33 cellular contexts compared by ENCODE assay signal in the genomic region with DNA sequence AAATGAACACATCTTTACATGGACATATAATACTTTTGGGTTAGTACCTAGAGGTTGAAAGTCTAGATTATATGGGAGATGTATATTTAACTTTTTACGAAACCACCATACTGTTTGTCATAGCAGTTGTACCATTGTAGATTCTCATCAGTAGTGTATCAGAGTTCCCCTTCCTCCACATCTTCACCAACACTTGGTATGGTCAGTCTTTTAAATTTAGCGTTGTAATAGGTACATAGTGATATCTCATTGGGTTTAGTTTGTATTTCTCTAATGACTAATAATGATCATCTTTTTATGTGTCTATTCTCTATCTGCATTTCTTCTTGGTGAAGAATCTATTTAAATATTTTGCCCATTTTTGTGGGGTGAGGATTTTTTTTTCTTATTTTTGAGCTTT.
"Had no signal": no experiment of that assay in that cellular context is flagged by ENCODE, and none has a peak within 500 bp of the region (broad histone marks: within the 10 kb centered on the region; RNA-seq: fewer than 3 reads in every experiment).

No MANE protein-coding gene starts in this region.

- H3K4me1 Mint-ChIP-seq: activated B cell treated with CpG ODN at 0.5 μM for 24 hours; activated T-helper 17 cell treated with anti-CD3 and anti-CD28 coated beads, Interleukin-2, amount 50 U/mL, for 72 hours had no signal

- H3K4me3 ChIP-seq: adrenal gland had no signal

- H3K27me3 Mint-ChIP-seq: activated B cell treated with CpG ODN at 0.5 μM for 24 hours; activated CD4-positive, alpha-beta memory T cell treated with anti-CD3 and anti-CD28 coated beads for 36 hours; activated CD4-positive, alpha-beta T cell treated with anti-CD3 and anti-CD28 coated beads, Interleukin-2, amount 10 ng/mL, durations not matched to agents 24 days and 14 days; activated CD8-positive, alpha-beta T cell treated with anti-CD3 and anti-CD28 coated beads for 36 hours; activated naive CD8-positive, alpha-beta T cell treated with anti-CD3 and anti-CD28 coated beads for 36 hours; activated T-cell treated with anti-CD3 and anti-CD28 coated beads, Interleukin-2, amount 50 U/mL, for 24 hours; activated T-helper 17 cell treated with anti-CD3 and anti-CD28 coated beads, Interleukin-2, amount 50 U/mL, for 72 hours; brain had no signal

- H3K4me1 ChIP-seq: adrenal gland had no signal

- H3K27ac Mint-ChIP-seq: activated B cell treated with CpG ODN at 0.5 μM for 24 hours; activated CD4-positive, alpha-beta memory T cell treated with anti-CD3 and anti-CD28 coated beads for 36 hours; activated CD4-positive, alpha-beta T cell treated with anti-CD3 and anti-CD28 coated beads, Interleukin-2, amount 10 ng/mL, durations not matched to agents 24 days and 14 days; activated CD8-positive, alpha-beta T cell treated with anti-CD3 and anti-CD28 coated beads for 36 hours; activated naive CD4-positive, alpha-beta T cell treated with anti-CD3 and anti-CD28 coated beads for 36 hours; activated naive CD4-positive, alpha-beta T cell treated with anti-CD3 and anti-CD28 coated beads, Interleukin-2, amount 50 U/mL, for 72 hours; activated naive CD8-positive, alpha-beta T cell treated with anti-CD3 and anti-CD28 coated beads for 36 hours; activated T-cell treated with anti-CD3 and anti-CD28 coated beads, Interleukin-2, amount 50 U/mL, for 24 hours; activated T-helper 1 cell treated with anti-CD3 and anti-CD28 coated beads, Interleukin-12 subunit alpha, Interleukin-12 subunit beta, Interleukin-2, Interleukin-4 antibody, amounts not matched to agents 30 ng/mL and 10 ng/mL and 1 ng/mL, durations not matched to agents 14 hours and 24 hours and 36 hours; activated T-helper 17 cell treated with anti-CD3 and anti-CD28 coated beads, Interleukin-2, amount 50 U/mL, for 72 hours; brain; T-helper 1 cell treated with Interleukin-12 subunit alpha and Interleukin-12 subunit beta and Interleukin-4 antibody, amounts not matched to agents 30 μg/mL and 1 μg/mL, for 36 hours; T-helper 2 cell treated with Interferon-gamma antibody and Interleukin-4, amounts not matched to agents 5 μg/mL and 100 μg/mL, for 36 hours had no signal

- H3K27ac ChIP-seq: adrenal gland, VCaP had no signal

- ATAC-seq: activated CD8-positive, alpha-beta T cell treated with anti-CD3 and anti-CD28 coated beads for 36 hours; activated naive CD4-positive, alpha-beta T cell treated with anti-CD3 and anti-CD28 coated beads, Interleukin-2, amount 50 U/mL, for 72 hours; activated T-helper 17 cell treated with anti-CD3 and anti-CD28 coated beads, Interleukin-2, amount 50 U/mL, for 72 hours had no signal

- H3K4me3 Mint-ChIP-seq: activated B cell treated with CpG ODN at 0.5 μM for 24 hours; activated CD4-positive, alpha-beta memory T cell treated with anti-CD3 and anti-CD28 coated beads for 36 hours; activated CD4-positive, alpha-beta T cell treated with anti-CD3 and anti-CD28 coated beads, Interleukin-2, amount 10 ng/mL, durations not matched to agents 24 days and 14 days; activated CD8-positive, alpha-beta T cell treated with anti-CD3 and anti-CD28 coated beads for 36 hours; activated naive CD4-positive, alpha-beta T cell treated with anti-CD3 and anti-CD28 coated beads for 36 hours; activated naive CD8-positive, alpha-beta T cell treated with anti-CD3 and anti-CD28 coated beads for 36 hours; activated T-cell treated with anti-CD3 and anti-CD28 coated beads, Interleukin-2, amount 50 U/mL, for 24 hours; activated T-helper 1 cell treated with anti-CD3 and anti-CD28 coated beads, Interleukin-12 subunit alpha, Interleukin-12 subunit beta, Interleukin-2, Interleukin-4 antibody, amounts not matched to agents 30 ng/mL and 10 ng/mL and 1 ng/mL, durations not matched to agents 14 hours and 24 hours and 36 hours; activated T-helper 17 cell treated with anti-CD3 and anti-CD28 coated beads, Interleukin-2, amount 50 U/mL, for 72 hours; brain; T-helper 1 cell treated with Interleukin-12 subunit alpha and Interleukin-12 subunit beta and Interleukin-4 antibody, amounts not matched to agents 30 μg/mL and 1 μg/mL, for 36 hours; T-helper 2 cell treated with Interferon-gamma antibody and Interleukin-4, amounts not matched to agents 5 μg/mL and 100 μg/mL, for 36 hours had no signal

- H3K27me3 ChIP-seq: adrenal gland had no signal

- H3K36me3 ChIP-seq: adrenal gland had no signal

- FAIRE-seq: colon, TTC549 had no signal

- H3K9me3 ChIP-seq: adrenal gland had no signal

- DNase-seq: activated B cell treated with CpG ODN at 0.5 μM for 24 hours; activated CD4-positive, alpha-beta memory T cell treated with anti-CD3 and anti-CD28 coated beads for 36 hours; activated CD4-positive, alpha-beta T cell treated with anti-CD3 and anti-CD28 coated beads for 4 hours; activated CD4-positive, alpha-beta T cell treated with anti-CD3 and anti-CD28 coated beads, Interleukin-2, amount 10 ng/mL, durations not matched to agents 24 days and 14 days; activated CD4-positive, alpha-beta T cell treated with anti-CD3 and anti-CD28 coated beads, Interleukin-2, amount 50 U/mL, for 1 hour; activated CD4-positive, alpha-beta T cell treated with anti-CD3 and anti-CD28 coated beads, Interleukin-2, amount 50 U/mL, for 4 hours; activated CD4-positive, CD25-positive, alpha-beta regulatory T cell treated with anti-CD3 and anti-CD28 coated beads, Interleukin-2, amount 50 U/mL, for 72 hours; activated CD8-positive, alpha-beta memory T cell treated with anti-CD3 and anti-CD28 coated beads, Interleukin-2, amount 50 U/mL, for 4 hours; activated CD8-positive, alpha-beta T cell treated with anti-CD3 and anti-CD28 coated beads for 36 hours; activated effector memory CD4-positive, alpha-beta T cell treated with anti-CD3 and anti-CD28 coated beads, Interleukin-2, amount 50 U/mL, for 16 hours; activated gamma-delta T cell treated with Interleukin-2 at 50 U/mL for 16 hours; activated naive CD4-positive, alpha-beta T cell; activated naive CD4-positive, alpha-beta T cell treated with anti-CD3 and anti-CD28 coated beads for 36 hours; activated naive CD4-positive, alpha-beta T cell treated with anti-CD3 and anti-CD28 coated beads, Interleukin-2, amount 50 U/mL, for 16 hours; activated naive CD8-positive, alpha-beta T cell treated with anti-CD3 and anti-CD28 coated beads for 36 hours; activated T-cell treated with anti-CD3 and anti-CD28 coated beads, Interleukin-2, amount 50 U/mL, for 24 hours; activated T-cell treated with anti-CD3 and anti-CD28 coated beads, Interleukin-2, amount 50 U/mL, for 48 hours; adrenal gland; amniotic stem cell; aorta; central memory CD4-positive, alpha-beta T cell; T-helper 1 cell; T-helper 2 cell; T-helper 9 cell had no signal
